9 cellular contexts compared by ENCODE assay signal in genomic region chr19:18414504-18415176, GRCh38. TPM values are rescaled to one million over a fixed set of nuclear protein-coding genes. Genes with fewer than 3 reads are reported as not detected.
DNase-seq lines count a peak whose midpoint lies in the region; ATAC-seq, FAIRE-seq and TF ChIP-seq lines count a peak whose summit lies in the region.
"Had no signal": no experiment of that assay in that cellular context is flagged by ENCODE, and none has a peak within 500 bp of the region (broad histone marks: within the 10 kb centered on the region; RNA-seq: fewer than 3 reads in every experiment).

No MANE protein-coding gene starts in this region.

- TF ChIP-seq RAD21 in neural cell (conservative IDR thresholded peaks at IDR 0.05) = no peak

- peaks cover 2% of the 10 kb centered on the region for H3K79me2 ChIP-seq in mammary epithelial cell (ENCODE audit: insufficient read depth, low read length)
- H3K79me2 ChIP-seq in neural cell (replicated peaks; ENCODE audit: insufficient read depth, low read length) = no peaks in the 10 kb centered on the region

- H4K20me1 ChIP-seq in mammary epithelial cell (ENCODE audit: insufficient read depth, low read length) (no peaks in the 10 kb centered on the region), neural cell (ENCODE audit: insufficient read depth) (no peaks in the 10 kb centered on the region)

- TF ChIP-seq CTCF in mammary epithelial cell (conservative IDR thresholded peaks at IDR 0.05 in 1 of 2, IDR thresholded peaks at IDR 0.05 in 1 of 2; ENCODE audit: extremely low read depth in 1 of 2, insufficient read depth in 1 of 2, low read depth in 1 of 2, low read length in 2 of 2) (no peak), neural cell (IDR thresholded peaks at IDR 0.05; ENCODE audit: poor library complexity, severe bottlenecking) (no peak)

- H3K4me3 ChIP-seq in mammary epithelial cell (replicated peaks in 1 of 3; ENCODE audit: insufficient read depth in 1 of 3, low read depth in 2 of 3, low read length in 3 of 3) (no peak overlapping the region), neural cell (ENCODE audit: low read length) (no peak overlapping the region)

- dilution Hi-C loops in mammary epithelial cell (cut with HindIII; ENCODE audit: low sequenced_read_pairs) = loop anchor here (5.0 kb wide), 3 partner anchors 73 to 152 kb away; no protein-coding TSS in a partner anchor

- in situ Hi-C loops in mammary epithelial cell (cut with MboI; ENCODE audit: low sequenced_read_pairs in 2 of 2) = loop anchor here (5.0 to 10.0 kb wide), 2 partner anchors 62 to 140 kb away; partner anchors contain the start of gene IQCN (in 1 of the 2)

- ATAC-seq in HG03469 (IDR thresholded peaks at IDR 0.05; ENCODE audit: unreplicated experiment) = no peak

- BruUV-seq in mammary epithelial cell (replicated peaks; lab: Mats Ljungman, UMichigan) = no TSS peak

- no peak overlapping the region for H3K9ac ChIP-seq in mammary epithelial cell (ENCODE audit: insufficient read depth, low read length)
- peak overlapping the region; percentile 29 for H3K9ac ChIP-seq in neural cell (ENCODE audit: low read length)

- intact Hi-C loops in mammary epithelial cell (cut with micrococcal nuclease) (no loop called here), posterior cingulate gyrus (cut with DNase I) (loop anchor here (5.0 to 10.0 kb wide), 2 partner anchors 72 to 140 kb away; partner anchors contain the start of genes IQCN and PGPEP1)

- H3K9me2 ChIP-seq in neural cell (ENCODE audit: insufficient read depth, low read length) = no peaks in the 10 kb centered on the region

- no peak overlapping the region for H3K4me2 ChIP-seq in mammary epithelial cell (ENCODE audit: insufficient read depth, low read depth, low read length)
- no peak overlapping the region for H3K4me2 ChIP-seq in neural cell (ENCODE audit: low read length)

- H3K36me3 ChIP-seq in KOPT-K1 (ENCODE audit: insufficient read depth, low read length) = no peaks in the 10 kb centered on the region
- H3K36me3 ChIP-seq in mammary epithelial cell (ENCODE audit: insufficient read depth, low read length) = no peaks in the 10 kb centered on the region
- no peaks in the 10 kb centered on the region for H3K36me3 ChIP-seq in neural cell (ENCODE audit: insufficient read depth, low read length)

- H3K27me3 ChIP-seq in mammary epithelial cell (ENCODE audit: insufficient read depth, low read length) (no peaks in the 10 kb centered on the region), neural cell (ENCODE audit: insufficient read depth, low read depth, low read length) (no peaks in the 10 kb centered on the region)

- no peak for FAIRE-seq in frontal cortex (lab: Jason Lieb, UNC)

- peaks cover 3% of the 10 kb centered on the region for H3F3A ChIP-seq in neural cell (ENCODE audit: insufficient read depth, low read length, poor library complexity, severe bottlenecking)

- CTCF ChIA-PET in mammary epithelial cell (lab: Charles Lee; ENCODE audit: low non-redundant PET) = no interaction called here

- WGBS in mammary epithelial cell (ENCODE audit: low coverage, missing lambda C conversion rate) = 15% methylated on average over 8 of the region's 11 CpGs

- DNase-seq in CD1c-positive myeloid dendritic cell (ENCODE audit: extremely low spot score) (peak; percentile 56), mammary epithelial cell (peak; percentile 30), frontal cortex (ENCODE audit: low spot score in 2 of 2) (no peak), HCEC 1CT (no peak), posterior cingulate gyrus (no peak)
- DNase-seq: effector CD8-positive, alpha-beta T cell had no signal

- no peak for TF ChIP-seq EP300 in neural cell (conservative IDR thresholded peaks at IDR 0.05; ENCODE audit: poor library complexity, severe bottlenecking)

- H3K27ac ChIP-seq in KOPT-K1 (ENCODE audit: low read depth, low read length, poor library complexity, severe bottlenecking) (peak overlapping the region; percentile 69), mammary epithelial cell (ENCODE audit: insufficient read depth, low read depth, low read length) (no peak overlapping the region), neural cell (ENCODE audit: low read length) (no peak overlapping the region)

- H3K4me1 ChIP-seq in mammary epithelial cell (ENCODE audit: insufficient read depth, low read length) = peaks cover 25% of the 10 kb centered on the region

- H3K9me3 ChIP-seq in KOPT-K1 (ENCODE audit: insufficient read depth, low read length, poor library complexity, severe bottlenecking) (no peaks in the 10 kb centered on the region), mammary epithelial cell (replicated peaks; ENCODE audit: insufficient read depth, low read length) (no peaks in the 10 kb centered on the region), neural cell (ENCODE audit: low read length) (no peaks in the 10 kb centered on the region)

- H2AFZ ChIP-seq in mammary epithelial cell (ENCODE audit: low read depth, low read length) (no peak overlapping the region), neural cell (ENCODE audit: low read depth, low read length) (no peak overlapping the region)

TF ChIP-seq in neural cell, 6 proteins besides CTCF, POLR2A, EP300 and RAD21:
- TF ChIP-seq TAF1 (IDR thresholded peaks at IDR 0.05; ENCODE audit: low read depth) (no peak), MXI1 (conservative IDR thresholded peaks at IDR 0.05; ENCODE audit: poor library complexity, severe bottlenecking) (no peak), SMC3 (conservative IDR thresholded peaks at IDR 0.05; ENCODE audit: poor library complexity) (no peak), EZH2 (IDR thresholded peaks at IDR 0.05; ENCODE audit: borderline replicate concordance, insufficient read depth, low read length, poor library complexity, severe bottlenecking) (no peak)

RNA-seq across cellular contexts. Expression of gene SSBP4, which starts 4.6 kb away (rescaled TPM):
- total RNA-seq in mammary epithelial cell = 10 to 100 TPM; 34.0 to 41.0 TPM
- 14.3 TPM for polyA plus RNA-seq in mammary epithelial cell
- polyA minus RNA-seq in mammary epithelial cell = 1.7 TPM
- 148 and 166 TPM in 2 replicates for polyA plus RNA-seq in neural cell
- 75.0 and 80.3 TPM in 2 replicates for polyA minus RNA-seq in neural cell
- total RNA-seq in frontal cortex = 69.3 TPM

RNA-seq across cellular contexts. Expression of gene LRRC25, which starts 17.2 kb away (rescaled TPM):
- total RNA-seq in mammary epithelial cell (not detected), frontal cortex (0.41 TPM)
- polyA plus RNA-seq in mammary epithelial cell (not detected), neural cell (not detected in 2 replicates)
- polyA minus RNA-seq in mammary epithelial cell (not detected), neural cell (not detected in 2 replicates)

RNA-seq across cellular contexts. Expression of gene ISYNA1, which starts 23.3 kb away (rescaled TPM):
- 10 to 100 TPM; 13.0 to 26.3 TPM for total RNA-seq in mammary epithelial cell
- polyA plus RNA-seq in mammary epithelial cell = 14.9 TPM
- 10.4 TPM for polyA minus RNA-seq in mammary epithelial cell
- 123 and 164 TPM in 2 replicates for polyA plus RNA-seq in neural cell
- polyA minus RNA-seq in neural cell = 47.0 and 53.0 TPM in 2 replicates
- total RNA-seq in frontal cortex = 62.8 TPM

RNA-seq across cellular contexts. Expression of gene GDF15, which starts 28.7 kb away (rescaled TPM):
- 10 to 100 TPM; 78.7 to 93.2 TPM for total RNA-seq in mammary epithelial cell
- 21.2 TPM for polyA plus RNA-seq in mammary epithelial cell
- polyA minus RNA-seq in mammary epithelial cell = 1.8 TPM
- 1.6 TPM in 1 of 2 replicates, not detected in the other for polyA plus RNA-seq in neural cell
- polyA minus RNA-seq in neural cell = not detected in 2 replicates
- total RNA-seq in frontal cortex = not detected

Comparison
In these comparisons a context has a peak if more than half of its experiments do, and no peak if none do; other contexts are left out.
1. DNase-seq: peak in CD1c-positive myeloid dendritic cell (single experiment) and mammary epithelial cell (single experiment); none in frontal cortex (0 of 2), HCEC 1CT (single experiment) and posterior cingulate gyrus (0 of 10).